15 cellular contexts compared by ENCODE assay signal in the genomic region with DNA sequence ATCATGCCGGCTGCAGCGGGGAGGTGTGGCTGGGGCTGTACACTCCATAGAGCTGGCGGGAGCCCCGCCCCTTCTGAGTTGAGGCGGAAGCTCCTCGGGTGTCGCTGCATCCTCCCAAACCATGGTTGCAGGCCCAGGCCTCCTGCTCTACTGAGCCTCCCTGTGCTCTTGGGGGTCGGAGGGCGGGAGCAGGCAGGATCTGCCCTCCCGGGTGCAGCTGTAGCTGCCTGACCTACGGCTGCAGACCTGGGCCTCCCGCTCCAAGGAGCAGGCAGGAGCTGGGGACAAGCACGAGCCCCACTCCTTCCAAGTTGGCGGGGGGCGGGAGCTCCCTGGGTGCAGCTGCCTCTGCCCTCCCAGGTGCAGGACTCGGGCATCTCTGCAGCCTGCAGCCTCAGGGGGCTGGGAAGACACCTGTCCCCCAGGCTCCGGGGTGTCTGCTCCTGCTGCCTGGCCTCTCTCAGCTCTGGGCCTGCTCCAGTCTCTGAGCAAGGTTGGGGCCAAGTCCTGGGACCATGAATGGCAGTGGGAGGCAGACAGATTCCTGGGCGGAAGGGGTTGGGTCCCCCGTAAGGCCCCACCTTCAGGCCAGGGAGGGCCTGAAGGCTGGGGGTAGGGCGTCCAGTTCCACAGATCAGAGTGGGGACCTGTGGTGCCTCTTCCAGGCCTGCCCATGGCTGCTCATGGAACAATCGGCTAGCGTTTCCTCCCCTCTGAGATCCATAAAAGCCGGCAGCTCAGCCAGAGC.
"Had no signal": no experiment of that assay in that cellular context is flagged by ENCODE, and none has a peak within 500 bp of the region (broad histone marks: within the 10 kb centered on the region; RNA-seq: fewer than 3 reads in every experiment).

No MANE protein-coding gene starts in this region.

- H3K27ac Mint-ChIP-seq: activated CD8-positive, alpha-beta T cell treated with anti-CD3 and anti-CD28 coated beads, Interleukin-2, amount 10 ng/mL, durations not matched to agents 7 days and 5 days; activated naive CD8-positive, alpha-beta T cell treated with anti-CD3 and anti-CD28 coated beads, Interleukin-2, amount 50 U/mL, for 24 hours; activated T-helper 1 cell treated with anti-CD3 and anti-CD28 coated beads, Interleukin-12 subunit alpha, Interleukin-12 subunit beta, Interleukin-2, Interleukin-4 antibody, amounts not matched to agents 30 ng/mL and 10 ng/mL and 1 ng/mL, durations not matched to agents 14 hours and 24 hours and 36 hours; naive thymus-derived CD8-positive, alpha-beta T cell had no signal

- H3K36me3 Mint-ChIP-seq: naive thymus-derived CD8-positive, alpha-beta T cell had no signal

- H3K27me3 ChIP-seq: ascending aorta, foreskin keratinocyte, sigmoid colon, thyroid gland had no signal

- H3K9me3 ChIP-seq: ascending aorta, prostate gland, sigmoid colon, thyroid gland had no signal

- H3K36me3 ChIP-seq: ascending aorta, prostate gland, sigmoid colon, thyroid gland had no signal

- H3K4me3 Mint-ChIP-seq: activated CD8-positive, alpha-beta T cell treated with anti-CD3 and anti-CD28 coated beads, Interleukin-2, amount 10 ng/mL, durations not matched to agents 7 days and 5 days; activated naive CD8-positive, alpha-beta T cell treated with anti-CD3 and anti-CD28 coated beads, Interleukin-2, amount 50 U/mL, for 24 hours; activated T-helper 1 cell treated with anti-CD3 and anti-CD28 coated beads, Interleukin-12 subunit alpha, Interleukin-12 subunit beta, Interleukin-2, Interleukin-4 antibody, amounts not matched to agents 30 ng/mL and 10 ng/mL and 1 ng/mL, durations not matched to agents 14 hours and 24 hours and 36 hours; naive thymus-derived CD8-positive, alpha-beta T cell had no signal

- DNase-seq: activated CD8-positive, alpha-beta memory T cell treated with anti-CD3 and anti-CD28 coated beads, Interleukin-2, amount 50 U/mL, for 48 hours; activated CD8-positive, alpha-beta T cell treated with anti-CD3 and anti-CD28 coated beads, Interleukin-2, amount 10 ng/mL, durations not matched to agents 7 days and 5 days; activated naive CD4-positive, alpha-beta T cell treated with Interleukin-2 at 50 U/mL for 16 hours; activated naive CD8-positive, alpha-beta T cell treated with anti-CD3 and anti-CD28 coated beads, Interleukin-2, amount 50 U/mL, for 24 hours; foreskin keratinocyte; head of caudate nucleus; mammary epithelial cell; naive thymus-derived CD8-positive, alpha-beta T cell; occipital lobe; sigmoid colon; stimulated activated CD4-positive, alpha-beta T cell treated with anti-CD3 and anti-CD28 coated beads, Interleukin-12 subunit alpha, Interleukin-12 subunit beta, amount 100 ng/mL, for 4 hours; thyroid gland had no signal

- H3K27me3 Mint-ChIP-seq: activated naive CD8-positive, alpha-beta T cell treated with anti-CD3 and anti-CD28 coated beads, Interleukin-2, amount 50 U/mL, for 24 hours had no signal

- ATAC-seq: activated CD8-positive, alpha-beta T cell treated with anti-CD3 and anti-CD28 coated beads, Interleukin-2, amount 10 ng/mL, durations not matched to agents 7 days and 5 days; activated naive CD8-positive, alpha-beta T cell treated with anti-CD3 and anti-CD28 coated beads, Interleukin-2, amount 50 U/mL, for 24 hours; foreskin keratinocyte; naive thymus-derived CD8-positive, alpha-beta T cell had no signal

- H3K4me3 ChIP-seq: ascending aorta, prostate gland, sigmoid colon, thyroid gland had no signal

- H3K27ac ChIP-seq: ascending aorta, foreskin keratinocyte, prostate gland, sigmoid colon, thyroid gland had no signal

- H3K4me1 ChIP-seq: ascending aorta, foreskin keratinocyte, prostate gland, sigmoid colon had no signal

- H3K9me3 Mint-ChIP-seq: activated naive CD8-positive, alpha-beta T cell treated with anti-CD3 and anti-CD28 coated beads, Interleukin-2, amount 50 U/mL, for 24 hours; activated T-helper 1 cell treated with anti-CD3 and anti-CD28 coated beads, Interleukin-12 subunit alpha, Interleukin-12 subunit beta, Interleukin-2, Interleukin-4 antibody, amounts not matched to agents 30 ng/mL and 10 ng/mL and 1 ng/mL, durations not matched to agents 14 hours and 24 hours and 36 hours; naive thymus-derived CD8-positive, alpha-beta T cell had no signal
